In the genomic region with DNA sequence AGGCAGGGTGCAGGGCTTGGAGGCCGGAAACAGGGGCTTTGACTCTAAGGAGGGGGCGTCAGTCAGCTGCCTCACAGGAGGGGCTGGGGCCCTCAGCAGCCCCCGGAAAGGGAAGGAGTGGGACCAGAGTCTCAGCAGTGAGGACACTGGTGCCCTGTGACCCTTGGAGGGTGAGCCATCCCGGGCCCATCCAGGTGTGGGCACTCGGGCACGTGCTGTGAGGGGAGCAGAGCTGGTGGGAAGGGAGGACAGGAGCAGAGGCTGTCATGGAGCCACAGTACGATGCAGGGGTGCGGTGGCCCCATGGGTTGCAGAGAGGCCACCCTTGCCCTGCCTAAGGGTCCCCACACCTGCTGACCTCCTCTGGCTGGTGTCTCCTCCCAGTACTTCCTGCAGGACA, we compare ENCODE assay signal across 24 cellular contexts.
"Had no signal": no experiment of that assay in that cellular context is flagged by ENCODE, and none has a peak within 500 bp of the region (broad histone marks: within the 10 kb centered on the region; RNA-seq: fewer than 3 reads in every experiment).

No MANE protein-coding gene starts in this region.

- DNase-seq: colonic mucosa; dorsolateral prefrontal cortex; effector CD8-positive, alpha-beta T cell; glutamatergic neuron; left lung; lower lobe of right lung; naive thymus-derived CD4-positive, alpha-beta T cell; nephron progenitor cell; retina; right lobe of liver; spleen; stimulated activated CD4-positive, alpha-beta T cell treated with anti-CD3 and anti-CD28 coated beads, Interleukin-15, amount 100 ng/mL, for 24 hours; stimulated activated CD4-positive, alpha-beta T cell treated with anti-CD3 and anti-CD28 coated beads, Interleukin-1b, Interleukin-23, amount 100 ng/mL, for 48 hours; stimulated activated CD4-positive, alpha-beta T cell treated with anti-CD3 and anti-CD28 coated beads, Interleukin-4, amount 100 ng/mL, for 24 hours; stimulated activated naive CD8-positive, alpha-beta T cell treated with anti-CD3 and anti-CD28 coated beads, Interleukin-15, amount 100 ng/mL, for 72 hours; trophoblast cell had no signal

- ATAC-seq: gastroesophageal sphincter; left lung; lower lobe of right lung; naive thymus-derived CD4-positive, alpha-beta T cell; stimulated activated memory B cell treated with anti-CD40 and anti-IgM and Interleukin-4, amounts not matched to agents 10 μg/mL and 1 μg/mL and 100 μg/mL, for 72 hours; stimulated activated naive CD8-positive, alpha-beta T cell treated with anti-CD3 and anti-CD28 coated beads, Interleukin-15, amount 100 ng/mL, for 72 hours had no signal

- H3K9ac ChIP-seq: parathyroid adenoma had no signal

- H3K27ac Mint-ChIP-seq: memory B cell; mesothelial cell of epicardium; nephron progenitor cell; stimulated activated memory B cell treated with anti-CD40 and anti-IgM and Interleukin-4, amounts not matched to agents 10 μg/mL and 1 μg/mL and 100 μg/mL, for 72 hours had no signal

- H3K27me3 Mint-ChIP-seq: memory B cell; naive thymus-derived CD4-positive, alpha-beta T cell; stimulated activated memory B cell treated with anti-CD40 and anti-IgM and Interleukin-4, amounts not matched to agents 10 μg/mL and 1 μg/mL and 100 μg/mL, for 72 hours; stimulated activated naive CD8-positive, alpha-beta T cell treated with anti-CD3 and anti-CD28 coated beads, Interleukin-15, amount 100 ng/mL, for 72 hours had no signal

- H3K4me1 Mint-ChIP-seq: memory B cell; mesothelial cell of epicardium; nephron progenitor cell; stimulated activated memory B cell treated with anti-CD40 and anti-IgM and Interleukin-4, amounts not matched to agents 10 μg/mL and 1 μg/mL and 100 μg/mL, for 72 hours; stimulated activated naive CD8-positive, alpha-beta T cell treated with anti-CD3 and anti-CD28 coated beads, Interleukin-15, amount 100 ng/mL, for 72 hours had no signal

- H3K27ac ChIP-seq: colonic mucosa, dorsolateral prefrontal cortex, esophagus muscularis mucosa, gastroesophageal sphincter, left lung, lower lobe of right lung, parathyroid adenoma, prostate gland, right lobe of liver, spleen had no signal

- H3K4me1 ChIP-seq: colonic mucosa, esophagus muscularis mucosa, gastroesophageal sphincter, left lung, lower lobe of right lung, parathyroid adenoma, prostate gland, right lobe of liver, spleen had no signal

- H3K4me3 Mint-ChIP-seq: memory B cell; mesothelial cell of epicardium; nephron progenitor cell; stimulated activated memory B cell treated with anti-CD40 and anti-IgM and Interleukin-4, amounts not matched to agents 10 μg/mL and 1 μg/mL and 100 μg/mL, for 72 hours; stimulated activated naive CD8-positive, alpha-beta T cell treated with anti-CD3 and anti-CD28 coated beads, Interleukin-15, amount 100 ng/mL, for 72 hours had no signal

- H3K4me3 ChIP-seq: colonic mucosa, dorsolateral prefrontal cortex, gastroesophageal sphincter, left lung, lower lobe of right lung, prostate gland, right lobe of liver had no signal

- H3K27me3 ChIP-seq: colonic mucosa, dorsolateral prefrontal cortex, esophagus muscularis mucosa, gastroesophageal sphincter, left lung, right lobe of liver, spleen had no signal

- FAIRE-seq: keratinocyte had no signal
